ENCODE assay signal across 8 cellular contexts in the genomic region with DNA sequence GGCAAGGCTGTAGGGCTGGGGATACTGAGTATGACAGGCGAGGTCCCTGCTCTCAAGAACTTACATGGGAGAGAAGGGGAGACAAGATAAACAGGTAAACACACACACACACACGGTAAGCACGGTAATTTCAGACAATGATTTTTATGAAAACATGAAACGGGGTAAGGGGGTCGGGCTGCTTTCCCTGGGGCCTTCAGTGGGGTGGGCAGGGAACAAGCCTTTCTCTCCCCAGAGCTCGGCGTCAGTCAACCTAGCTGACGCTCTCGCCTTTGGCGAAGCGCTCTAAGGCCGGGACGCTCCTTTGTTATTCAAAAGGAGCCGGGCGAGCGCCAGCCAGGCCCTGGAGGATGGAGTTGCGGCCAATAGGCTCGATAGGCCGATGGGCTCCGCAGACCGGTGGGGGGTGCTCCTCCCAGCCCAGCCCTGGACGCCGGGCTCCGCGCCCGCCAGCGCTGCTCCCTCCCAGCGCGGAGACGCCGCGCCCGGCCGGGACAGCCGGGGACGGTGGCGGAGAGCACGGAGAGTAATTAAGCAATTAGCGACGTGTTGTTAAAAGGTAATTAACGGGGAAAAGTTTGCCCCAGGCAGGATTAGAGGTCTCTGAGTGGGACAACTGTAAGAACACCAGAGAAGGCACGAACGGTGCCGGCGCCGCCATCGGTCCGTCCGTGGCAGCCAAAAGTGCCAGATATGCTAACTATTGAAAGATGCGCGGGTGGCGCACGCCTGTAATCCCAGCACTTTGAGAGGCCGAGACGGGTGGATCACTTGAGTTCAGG. TPM values are rescaled to one million over a fixed set of nuclear protein-coding genes. Genes with fewer than 3 reads are reported as not detected.
A peak's percentile ranks its signal among the peaks of the same experiment; 100 is the strongest.
DNase-seq lines count a peak whose midpoint lies in the region; ATAC-seq and TF ChIP-seq lines count a peak whose summit lies in the region.

No MANE protein-coding gene starts in this region.

- H3K36me3 ChIP-seq in CD8-positive, alpha-beta T cell (ENCODE audit: insufficient read depth, low read length) = no peaks in the 10 kb centered on the region
- H3K36me3 ChIP-seq in SU-DHL-6 (ENCODE audit: low read length) (no peaks in the 10 kb centered on the region; the same call in 1 of the 2 replicates), lower lobe of right lung (no peaks in the 10 kb centered on the region), stomach (no peaks in the 10 kb centered on the region)

- peak overlapping the region; percentile 79 for H3K9ac ChIP-seq in SU-DHL-6 (ENCODE audit: low read length)

- ATAC-seq in CD8-positive, alpha-beta T cell = peak; percentile 11
- peak; percentile 1 for ATAC-seq in HG03354 (IDR thresholded peaks at IDR 0.05; ENCODE audit: poor library complexity, severe bottlenecking, unreplicated experiment)
- peak; percentile 9 for ATAC-seq in effector memory CD8-positive, alpha-beta T cell (replicated peaks)
- ATAC-seq in lower lobe of right lung = peak; percentile 73 to 78
- no peak for ATAC-seq in esophagus mucosa

- no peaks in the 10 kb centered on the region for H3K79me2 ChIP-seq in SU-DHL-6 (ENCODE audit: insufficient read depth, low read length)

- peak overlapping the region; percentile 59 for H3K4me2 ChIP-seq in SU-DHL-6 (ENCODE audit: low read depth, low read length, poor library complexity, severe bottlenecking)

- H3K36me3 Mint-ChIP-seq in CD8-positive, alpha-beta T cell = no peaks in the 10 kb centered on the region
- H3K36me3 Mint-ChIP-seq in effector memory CD8-positive, alpha-beta T cell (ENCODE audit: insufficient read depth) = peaks cover 9% of the 10 kb centered on the region

- H3K27me3 ChIP-seq in CD8-positive, alpha-beta T cell (ENCODE audit: insufficient read depth, low read length) = peaks cover 3% of the 10 kb centered on the region
- H3K27me3 ChIP-seq in SU-DHL-6 (ENCODE audit: low read length) = no peaks in the 10 kb centered on the region
- H3K27me3 ChIP-seq in lower lobe of right lung (ENCODE audit: low read depth) = no peaks in the 10 kb centered on the region
- peaks cover 0 to 23% (median 0%) of the 10 kb centered on the region in 3 donors for H3K27me3 ChIP-seq in stomach

- no peaks in the 10 kb centered on the region for H4K20me1 ChIP-seq in SU-DHL-6 (ENCODE audit: low read depth, low read length)

- TF ChIP-seq EP300 in stomach (IDR thresholded peaks at IDR 0.05) = no peak

- no peak overlapping the region for H3K27ac Mint-ChIP-seq in CD8-positive, alpha-beta T cell
- peak overlapping the region in 1 of 2 donors; percentile 41 for H3K27ac Mint-ChIP-seq in effector memory CD8-positive, alpha-beta T cell

- WGBS in stomach, 5 donors = 1 to 2% (median 1%) methylated on average over 44 to 55 of the region's 55 CpGs

- no peaks in the 10 kb centered on the region for H3K9me3 ChIP-seq in CD8-positive, alpha-beta T cell (ENCODE audit: low read length)
- H3K9me3 ChIP-seq in SU-DHL-6 (ENCODE audit: insufficient read depth, low read length) = no peaks in the 10 kb centered on the region
- no peaks in the 10 kb centered on the region for H3K9me3 ChIP-seq in lower lobe of right lung
- H3K9me3 ChIP-seq in stomach = no peaks in the 10 kb centered on the region

- POLR2A ChIA-PET in CD8-positive, alpha-beta T cell (lab: Charles Lee) = interaction anchor here (1.4 to 2.9 kb wide), 3 partner anchors 15 to 233 kb away, joined by 3 to 17 read pairs (median 11); a partner anchor contains a TSS

- TF ChIP-seq CTCF in CD8-positive, alpha-beta T cell (IDR thresholded peaks at IDR 0.05) = no peak
- no peak for TF ChIP-seq CTCF in SU-DHL-6 (IDR thresholded peaks at IDR 0.05; ENCODE audit: insufficient read depth, low read length, poor library complexity, severe bottlenecking)
- TF ChIP-seq CTCF in lower lobe of right lung (IDR thresholded peaks at IDR 0.05) = no peak
- TF ChIP-seq CTCF in stomach (IDR thresholded peaks at IDR 0.05) = no peak

- peak overlapping the region; percentile 91 for H3K4me3 Mint-ChIP-seq in CD8-positive, alpha-beta T cell
- H3K4me3 Mint-ChIP-seq in effector memory CD8-positive, alpha-beta T cell = peak overlapping the region; percentile 86 to 89

- no peak for TF ChIP-seq POLR2A in stomach (IDR thresholded peaks at IDR 0.05)

- no peaks in the 10 kb centered on the region for H3K9me3 Mint-ChIP-seq in CD8-positive, alpha-beta T cell
- no peaks in the 10 kb centered on the region for H3K9me3 Mint-ChIP-seq in effector memory CD8-positive, alpha-beta T cell

- CTCF ChIA-PET in CD8-positive, alpha-beta T cell (lab: Charles Lee) = interaction anchor here (0.6 to 1.6 kb wide), 4 partner anchors 13 to 27 kb away, joined by 3 to 8 read pairs (median 4); no protein-coding TSS in a partner anchor

- H2AFZ ChIP-seq in SU-DHL-6 (ENCODE audit: low read depth, low read length, severe bottlenecking) = peak overlapping the region; percentile 52

- no peaks in the 10 kb centered on the region for H3K9me2 ChIP-seq in SU-DHL-6 (replicated peaks; ENCODE audit: insufficient read depth, low read length)

- DNase-seq in CD8-positive, alpha-beta T cell = peak in 2 of 7 experiments; percentile 10 to 60
- no peak for DNase-seq in effector memory CD8-positive, alpha-beta T cell
- DNase-seq in lower lobe of right lung (peak; percentile 71), stomach (peak; percentile 69)
- no peak for DNase-seq in stimulated activated CD4-positive, alpha-beta T cell treated with anti-CD3 and anti-CD28 coated beads, Interleukin-4, amount 100 ng/mL, for 24 hours

- peak overlapping the region; percentile 74 for H3K4me3 ChIP-seq in CD8-positive, alpha-beta T cell (ENCODE audit: low read depth, low read length)
- H3K4me3 ChIP-seq in SU-DHL-6 (ENCODE audit: insufficient read depth, low read length, poor library complexity, severe bottlenecking) (peak overlapping the region; percentile 57), lower lobe of right lung (peak overlapping the region; percentile 77), stomach (peak overlapping the region; percentile 62 to 65 (median 64))

- peaks cover 9% of the 10 kb centered on the region for H3K4me1 ChIP-seq in CD8-positive, alpha-beta T cell (ENCODE audit: insufficient read depth, low read length)
- peaks cover 33% of the 10 kb centered on the region for H3K4me1 ChIP-seq in lower lobe of right lung
- peaks cover 34 to 47% (median 41%) of the 10 kb centered on the region in 4 donors for H3K4me1 ChIP-seq in stomach

- peaks cover 21% of the 10 kb centered on the region for H3K4me1 Mint-ChIP-seq in CD8-positive, alpha-beta T cell (ENCODE audit: low read depth)
- peaks cover 15 to 26% of the 10 kb centered on the region in 2 donors for H3K4me1 Mint-ChIP-seq in effector memory CD8-positive, alpha-beta T cell (ENCODE audit: low read depth in 2 of 2)

- H3F3A ChIP-seq in SU-DHL-6 (ENCODE audit: insufficient read depth) = no peaks in the 10 kb centered on the region

- H3K27me3 Mint-ChIP-seq in CD8-positive, alpha-beta T cell (ENCODE audit: low read depth) = peaks cover 25% of the 10 kb centered on the region
- H3K27me3 Mint-ChIP-seq in effector memory CD8-positive, alpha-beta T cell = peaks cover 29% of the 10 kb centered on the region in 2 donors

- H3K27ac ChIP-seq in CD8-positive, alpha-beta T cell (ENCODE audit: low read depth, low read length) = no peak overlapping the region
- H3K27ac ChIP-seq in SU-DHL-6 (ENCODE audit: low read depth, low read length) = no peak overlapping the region
- H3K27ac ChIP-seq in lower lobe of right lung = peak overlapping the region; percentile 90
- H3K27ac ChIP-seq in stomach = peak overlapping the region; percentile 83 to 91 (median 89)

- intact Hi-C loops in CD8-positive, alpha-beta T cell (cut with DNase I, micrococcal nuclease) = loop anchor here (1.0 to 2.0 kb wide), 3 partner anchors 15 to 25 kb away; a partner anchor contains a TSS
- intact Hi-C loops in lower lobe of right lung (cut with DNase I) (no loop called here), stomach (cut with DNase I; ENCODE audit: low total_unique reads) (loop anchor here (10.0 kb wide), 1 partner anchor 255 kb away; no protein-coding TSS in a partner anchor)

RNA-seq across cellular contexts. Expression of a gene that starts 1.0 kb away (rescaled TPM):
- under 1 TPM; 0.36 to 0.54 TPM for total RNA-seq in CD8-positive, alpha-beta T cell
- total RNA-seq in lower lobe of right lung (14.7 TPM), stomach (1 to 10 TPM; 1.0 to 4.7 (median 3.2) TPM), esophagus mucosa (2.7 TPM)
- 1 to 10 TPM; 1.7 to 6.1 (median 2.1) TPM for polyA plus RNA-seq in stomach

RNA-seq across cellular contexts. Expression of a gene that starts 15.5 kb away (rescaled TPM):
- 10 to 100 TPM; 35.4 to 35.9 TPM for total RNA-seq in CD8-positive, alpha-beta T cell
- total RNA-seq in lower lobe of right lung (11.4 TPM), stomach (10 to 100 TPM in 4 of 5 donors, under 1 TPM in 1; 0.58 to 55.6 (median 17.2) TPM), esophagus mucosa (6.1 TPM)
- polyA plus RNA-seq in stomach = 1 to 10 TPM; 3.3 to 4.9 (median 3.7) TPM

Comparison
In these comparisons a context has a peak if more than half of its experiments do, and no peak if none do; other contexts are left out.
1. DNase-seq: peak in lower lobe of right lung (single experiment) and stomach (single experiment); none in effector memory CD8-positive, alpha-beta T cell (0 of 3) and stimulated activated CD4-positive, alpha-beta T cell treated with anti-CD3 and anti-CD28 coated beads, Interleukin-4, amount 100 ng/mL, for 24 hours (single experiment).
2. H3K27ac ChIP-seq: peak in lower lobe of right lung (single experiment) and stomach (5 of 5); none in CD8-positive, alpha-beta T cell (single experiment) and SU-DHL-6 (single experiment).
3. Peak in every context shown above with its lines, with median percentiles within 50 percentile points of each other: H3K4me3 ChIP-seq.